ENCODE assay signal across 1 cellular context in genomic region chr9:4661165-4662095, GRCh38.
TF ChIP-seq lines count a peak whose summit lies in the region.

No MANE protein-coding gene starts in this region.

TF ChIP-seq in endothelial cell of umbilical vein, 7 proteins besides CTCF, POLR2A, EP300 and RAD21 (continued from another document):
- no peak for TF ChIP-seq MAX (IDR thresholded peaks at IDR 0.05; ENCODE audit: insufficient read depth, insufficient read length)
